22 cellular contexts compared by ENCODE assay signal in genomic region chr1:216314369-216315095, GRCh38.
A peak's percentile ranks its signal among the peaks of the same experiment; 100 is the strongest.
DNase-seq lines count a peak whose midpoint lies in the region; ATAC-seq, FAIRE-seq and TF ChIP-seq lines count a peak whose summit lies in the region.
"Had no signal": no experiment of that assay in that cellular context is flagged by ENCODE, and none has a peak within 500 bp of the region (broad histone marks: within the 10 kb centered on the region; RNA-seq: fewer than 3 reads in every experiment).

No MANE protein-coding gene starts in this region.

- H3K4me3 ChIP-seq in body of pancreas = no peak overlapping the region
- no peak overlapping the region for H3K4me3 ChIP-seq in small intestine (ENCODE audit: low read depth in 1 of 2, low read length in 2 of 2)
- H3K4me3 ChIP-seq: cardiac muscle cell, skin epidermis, transverse colon had no signal

- H3K27ac ChIP-seq in body of pancreas (no peak overlapping the region), foreskin keratinocyte (no peak overlapping the region), small intestine (ENCODE audit: low read depth in 1 of 2, low read length in 1 of 2) (no peak overlapping the region)
- H3K27ac ChIP-seq: cardiac muscle cell, parathyroid adenoma, skin epidermis, transverse colon had no signal

- H3K27me3 ChIP-seq in body of pancreas (no peaks in the 10 kb centered on the region), foreskin keratinocyte (no peaks in the 10 kb centered on the region), small intestine (ENCODE audit: control insufficient read depth in 2 of 2, insufficient read depth in 2 of 2, low read length in 2 of 2) (no peaks in the 10 kb centered on the region)
- H3K27me3 ChIP-seq: cardiac muscle cell, transverse colon had no signal

- DNase-seq in body of pancreas (peak in 3 of 4 donors; percentile 20 to 43 (median 27)), foreskin keratinocyte (peak in 1 of 2 donors; percentile 52), small intestine (no peak), SHP77 (lab: John Stamatoyannopoulos, UW) (no peak)
- no peak for DNase-seq in activated naive CD4-positive, alpha-beta T cell treated with anti-CD3 and anti-CD28 coated beads, Interleukin-2, amount 50 U/mL, for 16 hours
- DNase-seq: activated CD4-positive, alpha-beta T cell treated with anti-CD3 and anti-CD28 coated beads for 36 hours; activated CD8-positive, alpha-beta memory T cell treated with anti-CD3 and anti-CD28 coated beads, Interleukin-2, amount 10 ng/mL, durations not matched to agents 7 days and 5 days; CD8-positive, alpha-beta memory T cell; DMS79; midbrain; NCI-H1417 treated with DMSO at 0.1 percent for 48 hours; NCI-H524 treated with DMSO at 0.1 percent for 48 hours; stimulated activated CD4-positive, alpha-beta T cell treated with anti-CD3 and anti-CD28 coated beads, Interleukin-2, amount 100 ng/mL, for 48 hours; transverse colon had no signal

- TF ChIP-seq CTCF in body of pancreas (IDR thresholded peaks at IDR 0.05) = no peak
- TF ChIP-seq CTCF in foreskin keratinocyte (conservative IDR thresholded peaks at IDR 0.05) = no peak

- no peak for TF ChIP-seq POLR2A in body of pancreas (IDR thresholded peaks at IDR 0.05)

- 29 to 36% methylated on average over 3 of the region's 3 CpGs for WGBS in body of pancreas, 2 donors
- 61 to 73% (median 69%) methylated on average over 3 of the region's 3 CpGs for WGBS in small intestine, 3 donors

- intact Hi-C loops in body of pancreas (cut with DNase I) = no loop called here

- H3K4me1 ChIP-seq in body of pancreas (no peaks in the 10 kb centered on the region), foreskin keratinocyte (peaks cover 12% of the 10 kb centered on the region), small intestine (ENCODE audit: control insufficient read depth in 2 of 2, insufficient read depth in 1 of 2, low read depth in 1 of 2, low read length in 1 of 2) (no peaks in the 10 kb centered on the region)
- H3K4me1 ChIP-seq: parathyroid adenoma, transverse colon had no signal

- no peak for TF ChIP-seq EP300 in Ishikawa (IDR thresholded peaks at IDR 0.05; ENCODE audit: borderline replicate concordance)

- H3K36me3 ChIP-seq in body of pancreas (replicated peaks in 1 of 2; ENCODE audit: insufficient read depth in 1 of 2, low read depth in 2 of 2) (no peaks in the 10 kb centered on the region), small intestine (ENCODE audit: control insufficient read depth in 2 of 2, insufficient read depth in 2 of 2, low read length in 2 of 2) (no peaks in the 10 kb centered on the region)
- H3K36me3 ChIP-seq: cardiac muscle cell, transverse colon had no signal

- H3K9me3 ChIP-seq in body of pancreas = no peaks in the 10 kb centered on the region
- H3K9me3 ChIP-seq in small intestine (ENCODE audit: control insufficient read depth, low read depth) = no peaks in the 10 kb centered on the region
- H3K9me3 ChIP-seq: transverse colon had no signal

- no peak for TF ChIP-seq RAD21 in Ishikawa (IDR thresholded peaks at IDR 0.05; ENCODE audit: low read depth)

- peak; percentile 77 for FAIRE-seq in small intestine (lab: Jason Lieb, UNC)
- FAIRE-seq: H54 had no signal

- ATAC-seq in body of pancreas (no peak), foreskin keratinocyte (peak; percentile 84), HG02798 (IDR thresholded peaks at IDR 0.05; ENCODE audit: poor library complexity, unreplicated experiment) (no peak)
- ATAC-seq: activated CD4-positive, alpha-beta T cell treated with anti-CD3 and anti-CD28 coated beads for 36 hours; activated CD8-positive, alpha-beta memory T cell treated with anti-CD3 and anti-CD28 coated beads, Interleukin-2, amount 10 ng/mL, durations not matched to agents 7 days and 5 days; activated T-helper 17 cell treated with anti-CD3 and anti-CD28 coated beads, Interleukin-2, amount 50 U/mL, for 72 hours; natural killer cell treated with Interleukin-12 subunit alpha and Interleukin-12 subunit beta and Interleukin-15 and Interleukin-18, amount 100 ng/mL, for 72 hours had no signal

TF ChIP-seq in Ishikawa, 13 proteins besides CTCF, POLR2A, EP300 and RAD21:
- TF ChIP-seq CEBPB (IDR thresholded peaks at IDR 0.05) (0 out of 2 replicates have a peak, but pooled peaks have one; percentile 16), ZBTB7A (IDR thresholded peaks at IDR 0.05; ENCODE audit: low read depth) (no peak)
TF ChIP-seq in Ishikawa: peak in this region for 1.

Comparison
In these comparisons a context has a peak if more than half of its experiments do, and no peak if none do; other contexts are left out.
1. DNase-seq: peak in body of pancreas (3 of 4); none in small intestine (single experiment), SHP77 (0 of 2) and activated naive CD4-positive, alpha-beta T cell treated with anti-CD3 and anti-CD28 coated beads, Interleukin-2, amount 50 U/mL, for 16 hours (single experiment).